Comparison of ENCODE assay signal across 2 cellular contexts in the genomic region with DNA sequence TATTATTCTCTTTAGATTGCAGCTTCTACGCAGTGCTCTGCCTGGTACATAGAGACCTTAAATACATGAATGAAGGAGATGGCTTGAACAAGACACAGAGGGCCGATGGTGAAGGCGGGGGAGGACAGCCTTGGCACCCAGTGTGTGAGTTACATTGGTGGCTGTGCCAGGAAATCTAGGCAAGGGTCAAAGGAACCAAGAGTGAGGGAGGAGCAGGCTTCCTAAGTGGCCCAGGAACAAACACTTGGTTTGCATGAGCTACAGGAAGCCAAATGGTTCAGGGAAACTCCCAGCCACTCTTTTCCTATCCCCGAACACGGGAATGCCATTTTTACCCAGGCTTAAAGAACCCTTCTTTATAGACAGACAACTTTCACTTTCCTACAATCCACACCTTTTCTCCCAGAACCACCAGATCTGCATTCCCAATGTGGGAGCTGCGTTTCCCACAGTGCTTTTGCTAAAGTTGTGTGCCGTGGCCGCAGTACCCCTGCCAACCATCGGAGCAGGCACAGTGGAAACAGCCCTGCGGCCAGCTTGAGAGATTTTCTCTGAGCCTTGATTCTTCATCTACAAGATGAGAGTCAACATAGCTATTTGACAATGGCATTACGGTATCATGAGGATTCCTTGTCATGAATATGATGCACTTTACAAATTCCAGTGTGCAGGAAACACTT.
TF ChIP-seq lines count a peak whose summit lies in the region.

No MANE protein-coding gene starts in this region.

TF ChIP-seq in IMR-90, 13 proteins besides CTCF, POLR2A, EP300 and RAD21:
- TF ChIP-seq FOS (IDR thresholded peaks at IDR 0.05; ENCODE audit: low read depth, low read length) (no peak), RFX5 (IDR thresholded peaks at IDR 0.05; ENCODE audit: low read depth, low read length) (no peak), USF2 (IDR thresholded peaks at IDR 0.05; ENCODE audit: low read depth, low read length) (no peak), RCOR1 (IDR thresholded peaks at IDR 0.05; ENCODE audit: insufficient replicate concordance, low read length) (no peak), MAZ (IDR thresholded peaks at IDR 0.05; ENCODE audit: borderline replicate concordance, low read depth, low read length) (no peak), MAFK (IDR thresholded peaks at IDR 0.05; ENCODE audit: low read depth, low read length) (no peak), SMC3 (IDR thresholded peaks at IDR 0.05; ENCODE audit: low read depth, low read length) (no peak)

TF ChIP-seq in endothelial cell of umbilical vein, 7 proteins besides CTCF, POLR2A, EP300 and RAD21:
- TF ChIP-seq POLR2AphosphoS5 (IDR thresholded peaks at IDR 0.05; ENCODE audit: insufficient read depth, low read depth, low read length) (no peak), MAX (IDR thresholded peaks at IDR 0.05; ENCODE audit: insufficient read depth, insufficient read length) (no peak), MYC (IDR thresholded peaks at IDR 0.05; ENCODE audit: low read depth, low read length) (no peak), JUN (IDR thresholded peaks at IDR 0.05; ENCODE audit: borderline replicate concordance, insufficient read depth, insufficient read length, low read depth) (no peak), EZH2 (IDR thresholded peaks at IDR 0.05; ENCODE audit: borderline replicate concordance, low read depth, low read length, severe bottlenecking) (no peak), GATA2 (IDR thresholded peaks at IDR 0.05; ENCODE audit: insufficient read depth, insufficient read length, low read depth, low read length) (no peak), FOS (IDR thresholded peaks at IDR 0.05; ENCODE audit: borderline replicate concordance, insufficient read depth, low read length) (no peak)
